Comparison of ENCODE assay signal across 9 cellular contexts in the genomic region with DNA sequence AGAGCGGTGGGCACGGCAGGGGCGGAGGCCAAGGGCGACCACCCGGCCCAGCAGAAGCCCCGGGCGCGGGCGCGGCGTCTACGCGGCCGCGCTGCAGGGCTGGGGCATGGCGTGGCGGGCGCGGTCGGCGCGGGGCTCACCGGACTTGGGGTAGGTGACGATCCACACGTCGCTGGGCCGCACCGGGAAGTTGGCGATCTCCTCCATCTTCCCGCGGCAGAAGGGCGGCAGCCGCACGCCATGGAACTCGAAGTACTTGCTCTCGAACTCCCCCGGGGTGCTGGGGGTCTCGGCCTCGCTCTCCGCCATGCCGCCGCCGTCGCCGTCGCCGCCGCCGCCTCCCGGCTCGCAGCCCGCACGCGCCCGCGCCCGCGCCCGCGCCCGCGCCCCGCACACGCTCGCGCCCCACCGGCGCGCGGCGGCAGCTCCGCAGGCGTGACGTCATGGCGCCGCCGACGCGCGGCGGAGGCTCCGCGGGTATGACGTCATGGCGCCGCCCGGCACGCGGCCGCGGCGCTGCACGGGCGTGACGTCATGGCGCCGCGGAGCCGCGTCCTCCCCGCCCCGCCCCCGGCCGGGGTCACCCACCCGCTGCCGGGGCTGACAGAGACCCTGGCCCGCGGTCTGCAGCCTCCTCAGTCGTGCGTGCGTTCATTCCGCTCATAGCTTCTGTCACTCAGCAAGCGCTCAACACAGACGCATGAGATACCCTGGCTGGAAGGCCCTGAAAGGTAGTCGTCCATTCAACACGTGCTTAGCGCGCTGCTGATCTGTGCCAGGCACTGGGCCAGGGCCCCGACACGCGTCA. TPM values are rescaled to one million over a fixed set of nuclear protein-coding genes. Genes with fewer than 3 reads are reported as not detected.
DNase-seq lines count a peak whose midpoint lies in the region; ATAC-seq and TF ChIP-seq lines count a peak whose summit lies in the region.
"Had no signal": no experiment of that assay in that cellular context is flagged by ENCODE, and none has a peak within 500 bp of the region (broad histone marks: within the 10 kb centered on the region; RNA-seq: fewer than 3 reads in every experiment).

A gene with protein sequence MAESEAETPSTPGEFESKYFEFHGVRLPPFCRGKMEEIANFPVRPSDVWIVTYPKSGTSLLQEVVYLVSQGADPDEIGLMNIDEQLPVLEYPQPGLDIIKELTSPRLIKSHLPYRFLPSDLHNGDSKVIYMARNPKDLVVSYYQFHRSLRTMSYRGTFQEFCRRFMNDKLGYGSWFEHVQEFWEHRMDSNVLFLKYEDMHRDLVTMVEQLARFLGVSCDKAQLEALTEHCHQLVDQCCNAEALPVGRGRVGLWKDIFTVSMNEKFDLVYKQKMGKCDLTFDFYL (minus strand): TSS at position 440 of the 808 bp plus-strand sequence. CDS start 131 bp downstream, at position 309.

- TF ChIP-seq CTCF in fibroblast of mammary gland (conservative IDR thresholded peaks at IDR 0.05; ENCODE audit: control insufficient read depth, insufficient read depth, low read depth, low read length) (no peak), psoas muscle (IDR thresholded peaks at IDR 0.05) (no peak), thyroid gland (IDR thresholded peaks at IDR 0.05) (no peak)

- H3K36me3 ChIP-seq in psoas muscle (ENCODE audit: insufficient read depth in 1 of 2, low read depth in 1 of 2) (no peaks in the 10 kb centered on the region), thyroid gland (no peaks in the 10 kb centered on the region)
- no peaks in the 10 kb centered on the region for H3K36me3 ChIP-seq in effector memory CD4-positive, alpha-beta T cell (ENCODE audit: control insufficient read depth, insufficient read depth, low read length)

- no peaks in the 10 kb centered on the region for H3K4me1 ChIP-seq in psoas muscle
- no peaks in the 10 kb centered on the region for H3K4me1 ChIP-seq in thyroid gland
- H3K4me1 ChIP-seq in effector memory CD4-positive, alpha-beta T cell (ENCODE audit: control insufficient read depth, insufficient read depth, low read length, poor library complexity, severe bottlenecking), result no peaks in the 10 kb centered on the region

- DNase-seq in DMS 273 (lab: John Stamatoyannopoulos, UW; ENCODE audit: unreplicated experiment) (peak; percentile 75), DMS 273 treated with DMSO at 0.1 percent for 48 hours (lab: John Stamatoyannopoulos, UW) (no peak), NCI-H69 (lab: John Stamatoyannopoulos, UW) (peak; percentile 81), fibroblast of mammary gland (ENCODE audit: low read depth) (peak; percentile 24), psoas muscle (peak in 1 of 2 donors; percentile 31), thyroid gland (no peak), CD1c-positive myeloid dendritic cell (ENCODE audit: extremely low spot score) (no peak)
- no peak for DNase-seq in effector memory CD4-positive, alpha-beta T cell

- 1 to 2% (median 1%) methylated on average over 64 to 120 of the region's 121 CpGs for WGBS in psoas muscle, 3 donors
- WGBS in thyroid gland, 2 donors, result 1 to 10% methylated on average over 8 to 33 of the region's 121 CpGs

- H3K27me3 ChIP-seq in psoas muscle (ENCODE audit: insufficient read depth in 3 of 3, low read length in 2 of 3), result peaks cover 8 to 71% (median 14%) of the 10 kb centered on the region in 3 donors
- H3K27me3 ChIP-seq in thyroid gland, result peaks cover 3% of the 10 kb centered on the region
- H3K27me3 ChIP-seq in effector memory CD4-positive, alpha-beta T cell (replicated peaks; ENCODE audit: control insufficient read depth, insufficient read depth, low read length, poor library complexity, severe bottlenecking), result peaks cover 16% of the 10 kb centered on the region

- no peak for ATAC-seq in psoas muscle

- peak within 1 kb of the TSS; percentile 12 for H3K4me3 ChIP-seq in fibroblast of mammary gland (ENCODE audit: control insufficient read depth, low read depth, low read length)
- H3K4me3 ChIP-seq in psoas muscle, result peak within 1 kb of the TSS; percentile 22
- no peak within 1 kb of the TSS for H3K4me3 ChIP-seq in thyroid gland (replicated peaks in 1 of 3)
- no peak within 1 kb of the TSS for H3K4me3 ChIP-seq in effector memory CD4-positive, alpha-beta T cell (ENCODE audit: insufficient read depth, low read depth, low read length, poor library complexity, severe bottlenecking)

- intact Hi-C loops in psoas muscle (cut with DNase I), result no loop called here
- intact Hi-C loops in thyroid gland (cut with DNase I), result no loop called here

- no peak for TF ChIP-seq POLR2A in thyroid gland (IDR thresholded peaks at IDR 0.05)

- H3K27ac ChIP-seq in psoas muscle (no peak within 1 kb of the TSS), thyroid gland (no peak within 1 kb of the TSS)
- H3K27ac ChIP-seq in effector memory CD4-positive, alpha-beta T cell (ENCODE audit: insufficient read depth, low read length, poor library complexity, severe bottlenecking), result no peak within 1 kb of the TSS
- H3K27ac ChIP-seq: 22Rv1 had no signal

- H3K9me3 ChIP-seq in psoas muscle (no peaks in the 10 kb centered on the region), thyroid gland (no peaks in the 10 kb centered on the region)
- no peaks in the 10 kb centered on the region for H3K9me3 ChIP-seq in effector memory CD4-positive, alpha-beta T cell (ENCODE audit: control insufficient read depth, low read length)

RNA-seq across cellular contexts. Expression of the gene that starts here (rescaled TPM):
- not detected for total RNA-seq in psoas muscle
- polyA plus RNA-seq in psoas muscle, result under 1 TPM in 2 of 3 donors, not detected in 1; 0.08 to 0.23 TPM
- not detected for total RNA-seq in thyroid gland

Comparison
In these comparisons a context has a peak if more than half of its experiments do, and no peak if none do; other contexts are left out.
1. DNase-seq: peak in DMS 273 (single experiment), NCI-H69 (single experiment) and fibroblast of mammary gland (single experiment); none in DMS 273 treated with DMSO at 0.1 percent for 48 hours (single experiment), thyroid gland (0 of 2), CD1c-positive myeloid dendritic cell (single experiment) and effector memory CD4-positive, alpha-beta T cell (0 of 3).
2. H3K4me3 ChIP-seq: peak in fibroblast of mammary gland (single experiment) and psoas muscle (single experiment); none in thyroid gland (0 of 3) and effector memory CD4-positive, alpha-beta T cell (single experiment).